Comparison of ENCODE assay signal across 8 cellular contexts in the genomic region with DNA sequence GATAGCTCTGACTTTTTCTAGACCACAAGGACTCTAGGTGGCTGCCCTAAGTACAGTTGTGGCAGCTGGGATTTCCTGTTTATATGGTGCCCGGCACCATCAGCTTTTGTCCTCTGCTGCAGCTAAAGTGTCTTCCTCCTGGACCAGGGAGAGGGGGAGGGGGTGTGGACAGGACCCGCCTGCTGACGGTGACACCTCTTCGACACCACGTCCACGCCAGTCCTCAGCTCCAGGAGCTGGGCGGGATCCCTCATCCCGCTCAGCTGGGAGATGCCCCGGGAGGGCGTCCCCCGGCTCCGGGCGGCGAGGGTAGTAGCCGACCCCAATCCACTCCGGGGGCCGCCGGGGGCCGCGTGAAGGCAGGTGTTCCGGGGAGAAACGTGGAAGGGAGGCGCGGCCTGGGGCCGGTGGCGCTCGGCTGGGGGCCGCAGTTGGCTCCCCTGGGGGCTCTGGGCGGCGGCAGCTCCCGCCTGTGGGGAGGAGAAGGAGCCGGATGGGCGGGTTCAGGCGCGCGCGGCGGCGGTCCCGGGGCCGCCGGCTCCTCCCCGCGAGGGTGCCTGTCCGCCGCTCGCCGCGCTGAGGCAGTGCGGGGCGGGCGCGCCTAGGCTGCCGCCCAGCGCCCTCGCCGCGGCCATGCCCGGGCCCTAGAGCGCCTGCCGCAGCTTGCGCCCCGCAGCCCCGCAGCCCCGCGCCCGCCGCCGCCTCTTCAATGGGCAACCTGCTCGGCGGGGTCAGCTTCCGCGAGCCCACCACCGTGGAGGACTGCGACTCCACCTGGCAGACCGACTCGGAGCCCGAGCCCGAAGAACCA. TPM values are rescaled to one million over a fixed set of nuclear protein-coding genes. Genes with fewer than 3 reads are reported as not detected.
A peak's percentile ranks its signal among the peaks of the same experiment; 100 is the strongest.
DNase-seq lines count a peak whose midpoint lies in the region; ATAC-seq and TF ChIP-seq lines count a peak whose summit lies in the region.

OGFRL1 (plus strand) TSS at position 584 of the 811 bp plus-strand sequence; CDS start at position 710, 126 bp downstream.

- peak in 8 of 56 donors; percentile 0 to 32 (median 15) for TF ChIP-seq CTCF in dorsolateral prefrontal cortex (IDR thresholded peaks at IDR 0.05 in 54 of 56, conservative IDR thresholded peaks at IDR 0.05 in 2 of 56; ENCODE audit: low read depth in 1 of 56, partially characterized antibody in 56 of 56)
- peak in 2 of 4 donors; percentile 31 to 46 for TF ChIP-seq CTCF in right lobe of liver (IDR thresholded peaks at IDR 0.05)

- peak within 1 kb of the TSS; percentile 80 to 98 (median 92) for H3K4me2 ChIP-seq in BLaER1 treated with 17β-estradiol and CSF1 and Interleukin-3, amounts not matched to agents 10 nM and 100 nM

- peak within 1 kb of the TSS; percentile 93 to 99 (median 97) for H3K4me3 ChIP-seq in BLaER1 treated with 17β-estradiol and CSF1 and Interleukin-3, amounts not matched to agents 10 nM and 100 nM
- H3K4me3 ChIP-seq in dorsolateral prefrontal cortex (peak within 1 kb of the TSS; percentile 44 to 93 (median 78)), right lobe of liver (peak within 1 kb of the TSS; percentile 70 to 75 (median 74))

- H3K27ac ChIP-seq in BLaER1 treated with 17β-estradiol and CSF1 and Interleukin-3, amounts not matched to agents 10 nM and 100 nM, result peak within 1 kb of the TSS; percentile 95 to 99 (median 98)
- H3K27ac ChIP-seq in dorsolateral prefrontal cortex (peak within 1 kb of the TSS; percentile 40 to 98 (median 94)), right lobe of liver (peak within 1 kb of the TSS; percentile 69 to 94 (median 82))

- DNase-seq in NCI-H526 treated with DMSO at 0.1 percent for 48 hours (lab: John Stamatoyannopoulos, UW), result peak; percentile 74
- DNase-seq in activated CD4-positive, alpha-beta T cell treated with anti-CD3 and anti-CD28 coated beads, Interleukin-2, amount 50 U/mL, for 24 hours (ENCODE audit: low read depth in 1 of 2, low spot score in 1 of 2), result peak; percentile 21 to 42
- peak in 9 of 10 donors; percentile 52 to 84 (median 64) for DNase-seq in dorsolateral prefrontal cortex
- peak; percentile 77 to 84 (median 82) for DNase-seq in right lobe of liver
- DNase-seq in stimulated activated CD4-positive, alpha-beta T cell treated with anti-CD3 and anti-CD28 coated beads, Interleukin-4, amount 100 ng/mL, for 4 hours, result peak; percentile 44 to 63

- 0% methylated on average over 1 of the region's 79 CpGs for WGBS in right lobe of liver (ENCODE audit: insufficient coverage, low coverage, low lambda C conversion rate, missing lambda C conversion rate)

- peaks cover 4 to 38% (median 34%) of the 10 kb centered on the region in 11 experiments; a peak in 21 of 22 replicates for H3K36me3 ChIP-seq in BLaER1 treated with 17β-estradiol and CSF1 and Interleukin-3, amounts not matched to agents 10 nM and 100 nM
- no peaks in the 10 kb centered on the region for H3K36me3 ChIP-seq in right lobe of liver

- H3K27me3 ChIP-seq in BLaER1 treated with 17β-estradiol and CSF1 and Interleukin-3, amounts not matched to agents 10 nM and 100 nM, result no peaks in the 10 kb centered on the region
- H3K27me3 ChIP-seq in dorsolateral prefrontal cortex (no peaks in the 10 kb centered on the region), right lobe of liver (no peaks in the 10 kb centered on the region)

- H3K4me1 ChIP-seq in BLaER1 treated with 17β-estradiol and CSF1 and Interleukin-3, amounts not matched to agents 10 nM and 100 nM, result peaks cover 28 to 55% (median 43%) of the 10 kb centered on the region in 10 experiments
- peaks cover 0 to 9% (median 2%) of the 10 kb centered on the region in 4 donors for H3K4me1 ChIP-seq in right lobe of liver

- H4K20me1 ChIP-seq in BLaER1 treated with 17β-estradiol and CSF1 and Interleukin-3, amounts not matched to agents 10 nM and 100 nM, result peaks cover 16 to 47% (median 35%) of the 10 kb centered on the region in 11 experiments; a peak in 19 of 22 replicates

- H3K9me3 ChIP-seq in BLaER1 treated with 17β-estradiol and CSF1 and Interleukin-3, amounts not matched to agents 10 nM and 100 nM (replicated peaks in 1 of 11), result no peaks in the 10 kb centered on the region
- no peaks in the 10 kb centered on the region for H3K9me3 ChIP-seq in right lobe of liver

- ATAC-seq in GM19324 (IDR thresholded peaks at IDR 0.05; ENCODE audit: low FRiP score, unreplicated experiment), result peak; percentile 94
- peak; percentile 83 for ATAC-seq in HG03442 (IDR thresholded peaks at IDR 0.05; ENCODE audit: unreplicated experiment)
- ATAC-seq in right lobe of liver, result peak; percentile 92 to 97 (median 96)

- TF ChIP-seq POLR2A in right lobe of liver (IDR thresholded peaks at IDR 0.05), result peak; percentile 92

- peak within 1 kb of the TSS; percentile 95 to 100 (median 99) for H3K9ac ChIP-seq in BLaER1 treated with 17β-estradiol and CSF1 and Interleukin-3, amounts not matched to agents 10 nM and 100 nM

- intact Hi-C loops in dorsolateral prefrontal cortex (cut with DNase I) (loop anchor here in 1 of 2 donors (5.0 kb wide), 1 partner anchor 129 kb away; no protein-coding TSS in a partner anchor), right lobe of liver (cut with DNase I) (no loop called here)

RNA-seq across cellular contexts. Expression of gene OGFRL1, which starts in this region (rescaled TPM):
- 100 to 1,000 TPM in 23 of 120 experiments, 10 to 100 TPM in 97; 51.0 to 159 (median 84.2) TPM for total RNA-seq in dorsolateral prefrontal cortex
- 1 to 10 TPM; 1.5 to 6.9 (median 3.8) TPM for total RNA-seq in right lobe of liver

Comparison
In these comparisons a context has a peak if more than half of its experiments do, and no peak if none do; other contexts are left out.
1. Peak in every context shown above with its lines: DNase-seq, ATAC-seq, H3K4me3 ChIP-seq and H3K27ac ChIP-seq.
2. RNA of gene OGFRL1 (total RNA-seq): 51.0 to 159 TPM in dorsolateral prefrontal cortex; 1.5 to 6.9 TPM in right lobe of liver; every median in the first group is over 4 times any median in the second.
3. DNase-seq: peak in every context shown above with its lines; median percentile 82 in right lobe of liver; 74 in NCI-H526 treated with DMSO at 0.1 percent for 48 hours; 64 in dorsolateral prefrontal cortex; 54 in stimulated activated CD4-positive, alpha-beta T cell treated with anti-CD3 and anti-CD28 coated beads, Interleukin-4, amount 100 ng/mL, for 4 hours; 32 in activated CD4-positive, alpha-beta T cell treated with anti-CD3 and anti-CD28 coated beads, Interleukin-2, amount 50 U/mL, for 24 hours.